In the genomic region with DNA sequence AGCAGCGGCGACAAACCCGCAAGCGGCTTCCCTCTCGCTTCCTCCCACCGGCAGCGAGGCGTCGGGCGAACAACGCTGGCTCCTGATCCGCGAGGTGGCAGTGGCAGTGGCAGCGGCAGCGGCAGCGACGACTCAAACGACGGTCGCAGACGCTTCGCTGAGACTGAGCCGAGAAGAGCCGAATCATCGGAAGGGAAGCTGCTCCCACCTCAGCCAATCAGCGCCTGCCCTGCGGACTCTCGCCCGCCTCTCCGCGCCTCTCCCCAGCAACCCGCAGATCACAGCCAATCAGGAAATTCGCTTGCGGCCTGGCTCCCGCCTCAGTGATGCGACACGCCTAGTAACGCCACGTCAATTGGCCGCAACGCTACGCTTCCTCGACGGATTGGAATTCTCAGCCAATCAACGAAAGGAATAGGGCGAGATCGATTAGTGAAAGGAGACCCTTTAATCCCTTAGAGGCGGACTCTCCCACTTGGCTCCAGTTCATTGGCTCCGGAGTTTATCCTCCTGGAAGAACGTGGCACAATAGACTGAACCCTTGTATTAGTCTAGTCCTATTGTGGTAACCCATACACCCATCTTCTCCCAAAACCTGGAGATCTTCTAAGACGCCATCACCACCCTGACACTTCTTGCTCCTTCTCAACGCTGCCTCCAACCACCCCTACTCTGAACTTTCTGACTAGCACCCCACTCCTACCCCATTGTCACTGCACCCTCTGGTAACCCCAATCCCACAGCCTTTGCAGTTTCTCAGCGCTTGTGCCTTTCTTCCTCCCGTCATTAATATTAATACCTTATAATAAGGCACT, we compare ENCODE assay signal across 1 cellular context.
A peak's percentile ranks its signal among the peaks of the same experiment; 100 is the strongest.
TF ChIP-seq lines count a peak whose summit lies in the region.

VCP (minus strand) TSS at position 165 of the 815 bp plus-strand sequence. CDS start 272 bp downstream, outside the sequence.

TF ChIP-seq in WTC11, 78 proteins besides CTCF, POLR2A, EP300 and RAD21 (continued from another document):
- TF ChIP-seq, protein P1, sequence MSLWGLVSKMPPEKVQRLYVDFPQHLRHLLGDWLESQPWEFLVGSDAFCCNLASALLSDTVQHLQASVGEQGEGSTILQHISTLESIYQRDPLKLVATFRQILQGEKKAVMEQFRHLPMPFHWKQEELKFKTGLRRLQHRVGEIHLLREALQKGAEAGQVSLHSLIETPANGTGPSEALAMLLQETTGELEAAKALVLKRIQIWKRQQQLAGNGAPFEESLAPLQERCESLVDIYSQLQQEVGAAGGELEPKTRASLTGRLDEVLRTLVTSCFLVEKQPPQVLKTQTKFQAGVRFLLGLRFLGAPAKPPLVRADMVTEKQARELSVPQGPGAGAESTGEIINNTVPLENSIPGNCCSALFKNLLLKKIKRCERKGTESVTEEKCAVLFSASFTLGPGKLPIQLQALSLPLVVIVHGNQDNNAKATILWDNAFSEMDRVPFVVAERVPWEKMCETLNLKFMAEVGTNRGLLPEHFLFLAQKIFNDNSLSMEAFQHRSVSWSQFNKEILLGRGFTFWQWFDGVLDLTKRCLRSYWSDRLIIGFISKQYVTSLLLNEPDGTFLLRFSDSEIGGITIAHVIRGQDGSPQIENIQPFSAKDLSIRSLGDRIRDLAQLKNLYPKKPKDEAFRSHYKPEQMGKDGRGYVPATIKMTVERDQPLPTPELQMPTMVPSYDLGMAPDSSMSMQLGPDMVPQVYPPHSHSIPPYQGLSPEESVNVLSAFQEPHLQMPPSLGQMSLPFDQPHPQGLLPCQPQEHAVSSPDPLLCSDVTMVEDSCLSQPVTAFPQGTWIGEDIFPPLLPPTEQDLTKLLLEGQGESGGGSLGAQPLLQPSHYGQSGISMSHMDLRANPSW (CRISPR knock-in tag; conservative IDR thresholded peaks at IDR 0.05; ENCODE audit: low read depth): no peak
- TF ChIP-seq NFE2L1 (CRISPR knock-in tag; IDR thresholded peaks at IDR 0.05): no peak
- peak; percentile 60; the same call in 1 of the 2 replicates for TF ChIP-seq MAX (CRISPR knock-in tag; IDR thresholded peaks at IDR 0.05)
- TF ChIP-seq ZNF121 (CRISPR knock-in tag; IDR thresholded peaks at IDR 0.05): no peak
- no peak; the same call in 1 of the 2 replicates for TF ChIP-seq ATF1 (CRISPR knock-in tag; IDR thresholded peaks at IDR 0.05)
- peak; percentile 73 for TF ChIP-seq SP1 (CRISPR knock-in tag; conservative IDR thresholded peaks at IDR 0.05)
- no peak for TF ChIP-seq GTF2I (CRISPR knock-in tag; conservative IDR thresholded peaks at IDR 0.05)
- no peak for TF ChIP-seq KAT7 (CRISPR knock-in tag; IDR thresholded peaks at IDR 0.05; ENCODE audit: borderline replicate concordance)
- TF ChIP-seq SMAD3 (CRISPR knock-in tag; IDR thresholded peaks at IDR 0.05; ENCODE audit: borderline replicate concordance): 0 out of 2 replicates have a peak, but pooled peaks have one; percentile 42
- TF ChIP-seq HMGA2 (CRISPR knock-in tag; IDR thresholded peaks at IDR 0.05): no peak
- TF ChIP-seq, protein P2, sequence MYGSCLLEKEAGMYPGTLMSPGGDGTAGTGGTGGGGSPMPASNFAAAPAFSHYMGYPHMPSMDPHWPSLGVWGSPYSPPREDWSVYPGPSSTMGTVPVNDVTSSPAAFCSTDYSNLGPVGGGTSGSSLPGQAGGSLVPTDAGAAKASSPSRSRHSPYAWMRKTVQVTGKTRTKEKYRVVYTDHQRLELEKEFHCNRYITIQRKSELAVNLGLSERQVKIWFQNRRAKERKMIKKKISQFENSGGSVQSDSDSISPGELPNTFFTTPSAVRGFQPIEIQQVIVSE (CRISPR knock-in tag; IDR thresholded peaks at IDR 0.05; ENCODE audit: borderline replicate concordance): no peak
- no peak for TF ChIP-seq PREB (CRISPR knock-in tag; IDR thresholded peaks at IDR 0.05; ENCODE audit: borderline replicate concordance)
- no peak for TF ChIP-seq RORB (CRISPR knock-in tag; IDR thresholded peaks at IDR 0.05)
